Comparison of ENCODE assay signal across 14 cellular contexts in the genomic region with DNA sequence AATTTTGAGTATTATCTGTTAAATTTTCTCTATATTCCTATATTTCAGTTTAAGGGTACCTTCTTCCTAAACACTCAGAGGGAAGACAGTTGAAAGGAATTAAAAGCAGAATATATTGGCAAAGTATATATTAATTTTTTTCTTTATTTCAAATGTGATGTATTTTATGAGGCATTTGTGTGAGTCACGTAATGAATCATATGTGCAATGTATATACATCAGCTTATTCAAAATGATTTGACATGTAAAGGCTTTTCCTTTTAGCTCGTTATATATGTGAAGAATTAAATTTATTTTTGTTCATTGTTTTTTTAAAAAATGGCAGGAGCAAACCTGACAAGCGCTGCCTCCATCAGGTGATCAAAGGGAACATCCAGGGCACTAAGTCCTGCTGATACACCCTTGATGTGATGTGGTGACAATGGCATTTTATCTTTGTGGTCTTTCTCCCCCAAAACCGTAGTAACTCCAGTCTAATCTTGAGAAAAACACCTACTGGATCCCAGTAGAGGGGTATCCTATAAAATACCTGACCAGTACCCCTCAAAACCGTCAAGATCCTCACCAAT.
"Had no signal": no experiment of that assay in that cellular context is flagged by ENCODE, and none has a peak within 500 bp of the region (broad histone marks: within the 10 kb centered on the region; RNA-seq: fewer than 3 reads in every experiment).

No MANE protein-coding gene starts in this region.

- DNase-seq: activated CD4-positive, CD25-positive, alpha-beta regulatory T cell; activated T-cell treated with anti-CD3 and anti-CD28 coated beads, Interleukin-2, amount 50 U/mL, for 1 hour; amniotic stem cell; body of pancreas; effector memory CD8-positive, alpha-beta T cell; esophagus squamous epithelium; foreskin melanocyte; head of caudate nucleus; mucosa of descending colon; naive thymus-derived CD8-positive, alpha-beta T cell; right lobe of liver; stimulated activated naive B cell treated with anti-CD40 and anti-IgM and Interleukin-4, amounts not matched to agents 10 μg/mL and 1 μg/mL and 100 μg/mL, for 72 hours; trophoblast cell had no signal

- H3K4me3 ChIP-seq: body of pancreas, esophagus squamous epithelium, mucosa of descending colon, prostate gland, right lobe of liver had no signal

- H3K36me3 ChIP-seq: esophagus squamous epithelium, prostate gland, right lobe of liver had no signal

- H3K27me3 ChIP-seq: body of pancreas, esophagus squamous epithelium, right lobe of liver had no signal

- H3K27ac ChIP-seq: body of pancreas, esophagus squamous epithelium, prostate gland had no signal

- H3K4me1 ChIP-seq: prostate gland had no signal

- H3K9me3 ChIP-seq: body of pancreas, esophagus squamous epithelium, mucosa of descending colon, prostate gland, right lobe of liver had no signal

- ATAC-seq: body of pancreas; effector memory CD8-positive, alpha-beta T cell; mucosa of descending colon; naive thymus-derived CD8-positive, alpha-beta T cell; stimulated activated naive B cell treated with anti-CD40 and anti-IgM and Interleukin-4, amounts not matched to agents 10 μg/mL and 1 μg/mL and 100 μg/mL, for 72 hours had no signal
